Comparison of ENCODE assay signal across 26 cellular contexts in the genomic region with DNA sequence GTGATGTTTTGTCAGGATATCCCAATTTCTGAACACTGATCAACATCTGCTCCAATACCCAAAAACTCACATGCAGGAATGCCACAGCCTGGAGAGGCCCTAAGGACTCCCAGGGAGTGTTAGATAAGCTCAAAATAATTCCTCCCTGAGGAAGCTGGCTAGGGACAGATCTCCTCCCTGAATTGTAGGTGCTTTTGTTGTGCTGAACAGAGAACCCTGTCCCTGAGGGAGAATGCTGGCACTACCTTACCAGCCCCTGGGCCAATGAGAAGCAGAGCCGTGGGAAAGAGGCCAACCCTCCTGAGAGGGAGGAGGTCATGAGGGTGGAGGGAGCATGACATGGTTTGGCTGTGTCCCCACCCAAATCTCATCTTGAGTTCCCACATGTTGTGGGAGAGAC.
"Had no signal": no experiment of that assay in that cellular context is flagged by ENCODE, and none has a peak within 500 bp of the region (broad histone marks: within the 10 kb centered on the region; RNA-seq: fewer than 3 reads in every experiment).

No MANE protein-coding gene starts in this region.

- DNase-seq: activated CD4-positive, alpha-beta T cell treated with anti-CD3 and anti-CD28 coated beads for 1 hour; activated CD4-positive, alpha-beta T cell treated with anti-CD3 and anti-CD28 coated beads, Interleukin-2, amount 50 U/mL, for 1 hour; activated CD8-positive, alpha-beta T cell treated with anti-CD3 and anti-CD28 coated beads for 36 hours; activated naive CD8-positive, alpha-beta T cell treated with anti-CD3 and anti-CD28 coated beads, Interleukin-2, amount 50 U/mL, for 24 hours; activated T-cell treated with anti-CD3 and anti-CD28 coated beads, Interleukin-2, amount 50 U/mL, for 4 hours; amygdala; dorsolateral prefrontal cortex; effector memory CD8-positive, alpha-beta T cell; islet precursor cell; mammary epithelial cell; midbrain; naive thymus-derived CD4-positive, alpha-beta T cell; ovary; retina; sigmoid colon; small intestine; stimulated activated CD4-positive, alpha-beta T cell treated with anti-CD3 and anti-CD28 coated beads, Interleukin-4, amount 100 ng/mL, for 24 hours; stimulated activated naive CD8-positive, alpha-beta T cell treated with anti-CD3 and anti-CD28 coated beads, Interleukin-15, amount 100 ng/mL, for 72 hours; substantia nigra; T-helper 17 cell; upper lobe of right lung had no signal

- H3K27ac ChIP-seq: coronary artery, dorsolateral prefrontal cortex, ovary, prostate gland, sigmoid colon, upper lobe of right lung had no signal

- H3K36me3 Mint-ChIP-seq: stimulated activated effector memory CD8-positive, alpha-beta T cell treated with anti-CD3 and anti-CD28 coated beads, Interleukin-12 subunit alpha, Interleukin-12 subunit beta, amount 100 ng/mL, for 72 hours had no signal

- H3K4me1 Mint-ChIP-seq: activated naive CD4-positive, alpha-beta T cell treated with anti-CD3 and anti-CD28 coated beads, Interleukin-2, amount 50 U/mL, for 24 hours; T-helper 17 cell had no signal

- ATAC-seq: activated CD8-positive, alpha-beta T cell treated with anti-CD3 and anti-CD28 coated beads for 36 hours; activated naive CD8-positive, alpha-beta T cell treated with anti-CD3 and anti-CD28 coated beads, Interleukin-2, amount 50 U/mL, for 24 hours; activated T-cell treated with anti-CD3 and anti-CD28 coated beads, Interleukin-2, amount 50 U/mL, for 4 hours; effector memory CD8-positive, alpha-beta T cell; naive thymus-derived CD4-positive, alpha-beta T cell; stimulated activated effector memory CD8-positive, alpha-beta T cell treated with anti-CD3 and anti-CD28 coated beads, Interleukin-12 subunit alpha, Interleukin-12 subunit beta, amount 100 ng/mL, for 72 hours; stimulated activated naive CD8-positive, alpha-beta T cell treated with anti-CD3 and anti-CD28 coated beads, Interleukin-15, amount 100 ng/mL, for 72 hours; T-helper 17 cell; upper lobe of right lung had no signal

- H3K4me1 ChIP-seq: prostate gland, upper lobe of right lung had no signal

- H3K9me3 ChIP-seq: ovary, prostate gland, sigmoid colon, upper lobe of right lung had no signal

- H3K4me3 Mint-ChIP-seq: activated CD8-positive, alpha-beta T cell treated with anti-CD3 and anti-CD28 coated beads for 36 hours; activated naive CD4-positive, alpha-beta T cell treated with anti-CD3 and anti-CD28 coated beads, Interleukin-2, amount 50 U/mL, for 24 hours; activated naive CD8-positive, alpha-beta T cell treated with anti-CD3 and anti-CD28 coated beads, Interleukin-2, amount 50 U/mL, for 24 hours; activated T-cell treated with anti-CD3 and anti-CD28 coated beads, Interleukin-2, amount 50 U/mL, for 4 hours; effector memory CD8-positive, alpha-beta T cell; naive thymus-derived CD4-positive, alpha-beta T cell; stimulated activated effector memory CD8-positive, alpha-beta T cell treated with anti-CD3 and anti-CD28 coated beads, Interleukin-12 subunit alpha, Interleukin-12 subunit beta, amount 100 ng/mL, for 72 hours; stimulated activated naive CD8-positive, alpha-beta T cell treated with anti-CD3 and anti-CD28 coated beads, Interleukin-15, amount 100 ng/mL, for 72 hours; T-helper 17 cell had no signal

- H3K36me3 ChIP-seq: ovary, prostate gland, sigmoid colon, upper lobe of right lung had no signal

- H3K27me3 Mint-ChIP-seq: activated CD8-positive, alpha-beta T cell treated with anti-CD3 and anti-CD28 coated beads for 36 hours; activated naive CD4-positive, alpha-beta T cell treated with anti-CD3 and anti-CD28 coated beads, Interleukin-2, amount 50 U/mL, for 24 hours; activated naive CD8-positive, alpha-beta T cell treated with anti-CD3 and anti-CD28 coated beads, Interleukin-2, amount 50 U/mL, for 24 hours; naive thymus-derived CD4-positive, alpha-beta T cell; stimulated activated naive CD8-positive, alpha-beta T cell treated with anti-CD3 and anti-CD28 coated beads, Interleukin-15, amount 100 ng/mL, for 72 hours; T-helper 17 cell had no signal

- H3K27ac Mint-ChIP-seq: activated CD8-positive, alpha-beta T cell treated with anti-CD3 and anti-CD28 coated beads for 36 hours; activated naive CD4-positive, alpha-beta T cell treated with anti-CD3 and anti-CD28 coated beads, Interleukin-2, amount 50 U/mL, for 24 hours; activated naive CD8-positive, alpha-beta T cell treated with anti-CD3 and anti-CD28 coated beads, Interleukin-2, amount 50 U/mL, for 24 hours; activated T-helper 2 cell treated with anti-CD3 and anti-CD28 coated beads, Interferon-gamma antibody, Interleukin-2, Interleukin-4, amounts not matched to agents 10 μg/mL and 5 μg/mL and 100 μg/mL, durations not matched to agents 14 hours and 24 hours and 36 hours; effector memory CD8-positive, alpha-beta T cell; naive thymus-derived CD4-positive, alpha-beta T cell; stimulated activated naive CD8-positive, alpha-beta T cell treated with anti-CD3 and anti-CD28 coated beads, Interleukin-15, amount 100 ng/mL, for 72 hours; T-helper 17 cell had no signal

- H3K27me3 ChIP-seq: ovary, sigmoid colon, upper lobe of right lung had no signal

- H3K9me3 Mint-ChIP-seq: effector memory CD8-positive, alpha-beta T cell had no signal

- H3K4me3 ChIP-seq: coronary artery, dorsolateral prefrontal cortex, ovary, prostate gland, sigmoid colon, upper lobe of right lung had no signal
